13 cellular contexts compared by ENCODE assay signal in genomic region chr11:75498556-75499255, GRCh38. TPM values are rescaled to one million over a fixed set of nuclear protein-coding genes. Genes with fewer than 3 reads are reported as not detected.
A peak's percentile ranks its signal among the peaks of the same experiment; 100 is the strongest.
DNase-seq lines count a peak whose midpoint lies in the region; ATAC-seq and TF ChIP-seq lines count a peak whose summit lies in the region.
"Had no signal": no experiment of that assay in that cellular context is flagged by ENCODE, and none has a peak within 500 bp of the region (broad histone marks: within the 10 kb centered on the region; RNA-seq: fewer than 3 reads in every experiment).

No MANE protein-coding gene starts in this region.

- H3K56ac ChIP-seq in IMR-90 (ENCODE audit: extremely low read depth, insufficient read depth, low read length): peak overlapping the region; percentile 14; the same call in 1 of the 2 replicates

- H2AK9ac ChIP-seq in IMR-90 (replicated peaks; ENCODE audit: low read depth, low read length, poor library complexity): peak overlapping the region; percentile 77

- no peaks in the 10 kb centered on the region for H3K36me3 ChIP-seq in IMR-90 (ENCODE audit: control insufficient read depth, insufficient read depth, low read length)
- H3K36me3 ChIP-seq in aorta (ENCODE audit: control insufficient read depth in 1 of 2, insufficient read depth in 2 of 2, low read length in 1 of 2): no peaks in the 10 kb centered on the region
- H3K36me3 ChIP-seq in SJCRH30: no peaks in the 10 kb centered on the region
- H3K36me3 ChIP-seq: WERI-Rb-1 had no signal

- peak overlapping the region; percentile 86; the same call in 2 of the 3 replicates for H2BK15ac ChIP-seq in IMR-90 (ENCODE audit: low read depth, low read length)

- no peaks in the 10 kb centered on the region for H3K27me3 ChIP-seq in IMR-90 (ENCODE audit: control insufficient read depth, insufficient read depth, low read length)
- no peaks in the 10 kb centered on the region for H3K27me3 ChIP-seq in aorta (ENCODE audit: control insufficient read depth in 1 of 2, insufficient read depth in 2 of 2, low read length in 1 of 2)
- no peaks in the 10 kb centered on the region for H3K27me3 ChIP-seq in SJCRH30

- 72% methylated on average over 2 of the region's 4 CpGs; no CpG with 5 or more reads in 1 of the 2 experiments for WGBS in IMR-90 (ENCODE audit: extremely low coverage in 2 of 2, insufficient read length in 1 of 2), 2 experiments
- WGBS in aorta, 2 donors: 51 to 61% methylated on average over 4 of the region's 4 CpGs

- H3K4me2 ChIP-seq in IMR-90 (ENCODE audit: low read depth, low read length): peak overlapping the region; percentile 21; the same call in 1 of the 2 replicates

- BruUV-seq in IMR-90 (replicated peaks; lab: Mats Ljungman, UMichigan): no TSS peak

- ATAC-seq in IMR-90 (ENCODE audit: low read depth) (peak; percentile 8), omental fat pad (ENCODE audit: low FRiP score) (peak; percentile 15), aorta (ENCODE audit: low FRiP score) (no peak)

- peak overlapping the region; percentile 66; the same call in 1 of the 2 replicates for H3K27ac ChIP-seq in IMR-90 (ENCODE audit: insufficient read depth, low read length)
- no peak overlapping the region for H3K27ac ChIP-seq in aorta (ENCODE audit: low read depth in 1 of 2, low read length in 2 of 2)
- no peak overlapping the region for H3K27ac ChIP-seq in SJCRH30
- H3K27ac ChIP-seq: SK-N-MC, WERI-Rb-1 had no signal

- no peak for TF ChIP-seq POLR2A in IMR-90 (IDR thresholded peaks at IDR 0.05; ENCODE audit: low read depth, low read length)

- peak overlapping the region; percentile 98 for H2AK5ac ChIP-seq in IMR-90 (ENCODE audit: low read depth, low read length)

- TF ChIP-seq CTCF in IMR-90 (conservative IDR thresholded peaks at IDR 0.05; ENCODE audit: low read depth, low read length): no peak
- TF ChIP-seq CTCF in cardiac fibroblast (IDR thresholded peaks at IDR 0.05; ENCODE audit: low read depth, low read length): no peak
- no peak for TF ChIP-seq CTCF in omental fat pad (IDR thresholded peaks at IDR 0.05)

- intact Hi-C loops in IMR-90 (cut with micrococcal nuclease) (loop anchor here (5.0 kb wide), 1 partner anchor 46 kb away; no protein-coding TSS in a partner anchor), aorta (cut with DNase I) (no loop called here), posterior vena cava (cut with DNase I) (no loop called here)

- H3K18ac ChIP-seq in IMR-90 (ENCODE audit: low read depth, low read length): peak overlapping the region; percentile 56

- H3K9ac ChIP-seq in IMR-90 (ENCODE audit: low read depth, low read length): no peak overlapping the region

- H3K23ac ChIP-seq in IMR-90 (ENCODE audit: low read depth, low read length): peak overlapping the region; percentile 81

- peak overlapping the region; percentile 60 for H3K14ac ChIP-seq in IMR-90 (replicated peaks; ENCODE audit: low read depth, low read length)

- no peak for TF ChIP-seq RAD21 in IMR-90 (IDR thresholded peaks at IDR 0.05; ENCODE audit: low read length)

- H3K4ac ChIP-seq in IMR-90 (ENCODE audit: low read depth, low read length): peak overlapping the region; percentile 88

- DNase-seq in AG08395 (ENCODE audit: low spot score): peak; percentile 49
- DNase-seq in IMR-90: peak; percentile 30
- peak; percentile 14 to 31 for DNase-seq in cardiac fibroblast (ENCODE audit: low read depth in 2 of 2)
- DNase-seq in omental fat pad (ENCODE audit: low spot score): no peak
- no peak for DNase-seq in aorta
- DNase-seq in posterior vena cava (ENCODE audit: low spot score): no peak
- no peak for DNase-seq in SJCRH30
- DNase-seq in D341Med (ENCODE audit: low spot score): no peak
- DNase-seq: central memory CD4-positive, alpha-beta T cell; DMS53; NCI-H1092 treated with DMSO at 0.1 percent for 48 hours; WERI-Rb-1 had no signal

- H2BK120ac ChIP-seq in IMR-90 (ENCODE audit: low read depth, low read length): peak overlapping the region; percentile 96

- CTCF ChIA-PET in IMR-90 (lab: Yijun Ruan, JAX): interaction anchor here (0.6 to 1.1 kb wide), 3 partner anchors 20 to 161 kb away, joined by 3 to 5 read pairs (median 3); no protein-coding TSS in a partner anchor

- in situ Hi-C loops in IMR-90 (cut with MboI; ENCODE audit: low sequenced_read_pairs): no loop called here

- POLR2A ChIA-PET in IMR-90 (lab: Charles Lee; ENCODE audit: unreplicated experiment): no interaction called here

- H3K4me1 ChIP-seq in IMR-90 (ENCODE audit: control insufficient read depth, insufficient read depth, low read length) (peaks cover 27% of the 10 kb centered on the region), aorta (ENCODE audit: control insufficient read depth in 1 of 2, insufficient read depth in 2 of 2, low read length in 2 of 2) (no peaks in the 10 kb centered on the region), SJCRH30 (no peaks in the 10 kb centered on the region)

- H2AFZ ChIP-seq in IMR-90 (replicated peaks; ENCODE audit: low read length, poor library complexity): peak overlapping the region; percentile 35

- peaks cover 0 to 16% of the 10 kb centered on the region in 2 experiments; a peak in 1 of 4 replicates for H3K79me1 ChIP-seq in IMR-90 (ENCODE audit: low read depth in 1 of 2, low read length in 2 of 2)

- H3K9me1 ChIP-seq in IMR-90 (ENCODE audit: insufficient read depth, low read length): peaks cover 31% of the 10 kb centered on the region

- H3K9me3 ChIP-seq in IMR-90 (ENCODE audit: control insufficient read depth, insufficient read depth, low read length) (no peaks in the 10 kb centered on the region), aorta (ENCODE audit: control insufficient read depth, low read length) (no peaks in the 10 kb centered on the region), SJCRH30 (replicated peaks) (no peaks in the 10 kb centered on the region)

- peak overlapping the region; percentile 29 for H2BK5ac ChIP-seq in IMR-90 (ENCODE audit: low read depth, low read length, poor library complexity, severe bottlenecking)

- H3K4me3 ChIP-seq in IMR-90 (ENCODE audit: insufficient read depth, low read depth, low read length) (no peak overlapping the region), cardiac fibroblast (replicated peaks in 1 of 2; ENCODE audit: low read depth in 2 of 2, low read length in 2 of 2) (no peak overlapping the region), aorta (ENCODE audit: low read length in 2 of 2) (no peak overlapping the region), SJCRH30 (no peak overlapping the region)
- H3K4me3 ChIP-seq: SK-N-MC had no signal

- peak overlapping the region; percentile 36 to 54; a peak in 2 of 4 replicates for H4K8ac ChIP-seq in IMR-90 (ENCODE audit: low read depth in 2 of 2, low read length in 2 of 2)

- peak overlapping the region; percentile 96 for H2BK20ac ChIP-seq in IMR-90 (ENCODE audit: low read depth, low read length)

- H4K91ac ChIP-seq in IMR-90 (ENCODE audit: insufficient read depth, low read depth, low read length): peak overlapping the region; percentile 94

- H4K5ac ChIP-seq in IMR-90 (ENCODE audit: low read depth, low read length): peak overlapping the region; percentile 57

- H4K20me1 ChIP-seq in IMR-90 (ENCODE audit: insufficient read depth, low read length): no peaks in the 10 kb centered on the region

- dilution Hi-C loops in IMR-90 (cut with HindIII; ENCODE audit: low sequenced_read_pairs, unreplicated experiment): no loop called here

TF ChIP-seq in IMR-90, 13 proteins besides CTCF, POLR2A, EP300 and RAD21:
- no peak for TF ChIP-seq NFE2L2 (IDR thresholded peaks at IDR 0.05; ENCODE audit: low read depth, low read length)
- no peak for TF ChIP-seq MAZ (IDR thresholded peaks at IDR 0.05; ENCODE audit: borderline replicate concordance, low read depth, low read length)
- TF ChIP-seq CEBPB (IDR thresholded peaks at IDR 0.05; ENCODE audit: low read depth, low read length): no peak
- no peak for TF ChIP-seq MXI1 (IDR thresholded peaks at IDR 0.05; ENCODE audit: borderline replicate concordance, low read depth, low read length)
- TF ChIP-seq USF2 (IDR thresholded peaks at IDR 0.05; ENCODE audit: low read depth, low read length): no peak
- no peak for TF ChIP-seq MAFK (IDR thresholded peaks at IDR 0.05; ENCODE audit: low read depth, low read length)
- no peak for TF ChIP-seq SMC3 (IDR thresholded peaks at IDR 0.05; ENCODE audit: low read depth, low read length)
- no peak for TF ChIP-seq ELK1 (IDR thresholded peaks at IDR 0.05; ENCODE audit: borderline replicate concordance, low read depth, low read length)
- TF ChIP-seq RCOR1 (IDR thresholded peaks at IDR 0.05; ENCODE audit: insufficient replicate concordance, low read length): no peak
- no peak for TF ChIP-seq CHD1 (IDR thresholded peaks at IDR 0.05; ENCODE audit: low read depth, low read length)
- TF ChIP-seq FOS (IDR thresholded peaks at IDR 0.05; ENCODE audit: low read depth, low read length): no peak
- no peak for TF ChIP-seq BHLHE40 (IDR thresholded peaks at IDR 0.05; ENCODE audit: low read depth, low read length)

RNA-seq across cellular contexts. Expression of gene GDPD5, which starts 27.0 kb away (rescaled TPM):
- total RNA-seq in IMR-90 (2012; rRNA removed): 1.7 and 2.0 TPM in 2 replicates
- 7.9 and 8.2 TPM in 2 replicates for polyA plus RNA-seq in IMR-90 (2012; rRNA removed)
- polyA plus RNA-seq in IMR-90 (2012; cell fraction: cytosol; rRNA removed): 4.1 and 7.5 TPM in 2 replicates
- polyA plus RNA-seq in IMR-90 (2012; cell fraction: nucleus; rRNA removed; ENCODE audit: low replicate concordance): 25.1 and 54.1 TPM in 2 replicates
- total RNA-seq in omental fat pad: 10 to 100 TPM; 23.6 to 34.7 (median 31.7) TPM
- 10 to 100 TPM; 29.4 to 53.0 TPM for total RNA-seq in aorta
- 10 to 100 TPM in 1 of 2 donors, 1 to 10 TPM in 1; 3.5 to 38.9 TPM for polyA plus RNA-seq in aorta
- 10 to 100 TPM; 30.1 to 37.5 TPM for total RNA-seq in posterior vena cava
- 4.0 and 5.8 TPM in 2 replicates for total RNA-seq in SJCRH30 (2014; rRNA removed; shearing (Covaris generic))

Comparison
In these comparisons a context has a peak if more than half of its experiments do, and no peak if none do; other contexts are left out.
1. DNase-seq: peak in AG08395 (single experiment), IMR-90 (single experiment) and cardiac fibroblast (2 of 2); none in omental fat pad (single experiment), aorta (0 of 2), posterior vena cava (single experiment), SJCRH30 (0 of 2) and D341Med (single experiment).